In the genomic region with DNA sequence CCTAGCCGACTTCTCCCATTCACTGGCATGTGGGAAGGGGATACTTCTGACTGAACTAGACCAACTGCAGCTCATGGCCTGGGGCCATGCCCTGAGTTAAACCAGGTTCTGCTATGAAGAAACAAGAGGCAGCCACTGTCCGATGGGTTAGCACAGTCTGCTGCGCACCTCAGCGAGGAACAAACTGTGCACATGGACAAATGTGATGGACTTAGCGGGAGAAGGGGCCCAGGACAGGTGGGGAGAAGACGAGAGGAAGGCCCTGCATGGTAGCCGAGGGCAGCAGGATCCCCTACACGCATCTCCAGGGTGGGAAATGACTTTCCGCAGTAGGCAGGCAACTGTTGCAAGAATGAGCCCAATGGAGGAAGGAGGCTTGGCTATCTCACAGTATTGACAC, we compare ENCODE assay signal across 24 cellular contexts.
A peak's percentile ranks its signal among the peaks of the same experiment; 100 is the strongest.
DNase-seq lines count a peak whose midpoint lies in the region; ATAC-seq, FAIRE-seq and TF ChIP-seq lines count a peak whose summit lies in the region.
"Had no signal": no experiment of that assay in that cellular context is flagged by ENCODE, and none has a peak within 500 bp of the region (broad histone marks: within the 10 kb centered on the region; RNA-seq: fewer than 3 reads in every experiment).

No MANE protein-coding gene starts in this region.

- no peaks in the 10 kb centered on the region for H4K20me1 ChIP-seq in astrocyte (ENCODE audit: insufficient read depth, low read length)
- H4K20me1 ChIP-seq in H1 (replicated peaks in 1 of 2; ENCODE audit: control insufficient read depth in 1 of 2, insufficient read depth in 2 of 2, low read length in 2 of 2): no peaks in the 10 kb centered on the region

- no peaks in the 10 kb centered on the region for H3K79me1 ChIP-seq in H1 (ENCODE audit: low read depth, low read length)

- no peak for TF ChIP-seq RAD21 in H1 (IDR thresholded peaks at IDR 0.05 in 1 of 2, conservative IDR thresholded peaks at IDR 0.05 in 1 of 2; ENCODE audit: low read depth in 2 of 2, low read length in 2 of 2)

- H2AK5ac ChIP-seq in H1 (ENCODE audit: low read depth, low read length): no peak overlapping the region

- no peak overlapping the region for H4K8ac ChIP-seq in H1 (ENCODE audit: extremely low read depth, insufficient read depth, low read length)

- H3K27me3 Mint-ChIP-seq in CD14-positive monocyte (ENCODE audit: low read depth in 3 of 3) (peaks cover 0 to 5% (median 0%) of the 10 kb centered on the region in 3 donors), astrocyte (ENCODE audit: low read depth, unreplicated experiment) (peaks cover 44% of the 10 kb centered on the region)
- H3K27me3 Mint-ChIP-seq: CD4-positive, alpha-beta T cell had no signal

- H3K9ac ChIP-seq in astrocyte (ENCODE audit: low read length) (no peak overlapping the region), H1 (replicated peaks in 1 of 4; ENCODE audit: extremely low read depth in 1 of 4, low read depth in 3 of 4, low read length in 3 of 4) (no peak overlapping the region)
- H3K9ac ChIP-seq: BLaER1 had no signal

- H3K56ac ChIP-seq in H1 (replicated peaks; ENCODE audit: insufficient read length, low read depth, low read length): no peak overlapping the region

- TF ChIP-seq POLR2A in H1 (IDR thresholded peaks at IDR 0.05; ENCODE audit: control extremely low read depth in 1 of 2, low read depth in 2 of 2, low read length in 2 of 2) (no peak), suprapubic skin (IDR thresholded peaks at IDR 0.05) (no peak)

- peak overlapping the region; percentile 14; the same call in 1 of the 2 replicates for H2BK15ac ChIP-seq in H1 (ENCODE audit: low read length)

- no peak overlapping the region for H3K18ac ChIP-seq in H1 (ENCODE audit: extremely low read depth, low read length)

- no peak overlapping the region for H4K91ac ChIP-seq in H1 (replicated peaks; ENCODE audit: insufficient read length, low read length)

- H2AFZ ChIP-seq in astrocyte (ENCODE audit: low read depth, low read length): no peak overlapping the region
- no peak overlapping the region for H2AFZ ChIP-seq in H1 (ENCODE audit: low read length)

- H3K4me3 Mint-ChIP-seq in CD14-positive monocyte (no peak overlapping the region), astrocyte (ENCODE audit: unreplicated experiment) (peak overlapping the region; percentile 18)
- no peak overlapping the region for H3K4me3 Mint-ChIP-seq in stimulated activated effector memory CD8-positive, alpha-beta T cell treated with anti-CD3 and anti-CD28 coated beads, Interleukin-12 subunit alpha, Interleukin-12 subunit beta, amount 100 ng/mL, for 72 hours
- H3K4me3 Mint-ChIP-seq: CD4-positive, alpha-beta T cell; CD8-positive, alpha-beta T cell had no signal

- H3K9me3 Mint-ChIP-seq in CD14-positive monocyte (peaks cover 9 to 15% (median 13%) of the 10 kb centered on the region in 7 donors), astrocyte (ENCODE audit: unreplicated experiment) (peaks cover 11% of the 10 kb centered on the region)
- no peaks in the 10 kb centered on the region for H3K9me3 Mint-ChIP-seq in stimulated activated effector memory CD8-positive, alpha-beta T cell treated with anti-CD3 and anti-CD28 coated beads, Interleukin-12 subunit alpha, Interleukin-12 subunit beta, amount 100 ng/mL, for 72 hours
- H3K9me3 Mint-ChIP-seq: CD4-positive, alpha-beta T cell; CD8-positive, alpha-beta T cell had no signal

- H3K4me1 ChIP-seq in astrocyte (ENCODE audit: insufficient read depth, low read length): peaks cover 13% of the 10 kb centered on the region
- H3K4me1 ChIP-seq in H1 (replicated peaks in 1 of 4; ENCODE audit: control insufficient read depth in 3 of 4, insufficient read depth in 4 of 4, low read length in 3 of 4): peaks cover 0 to 6% (median 2%) of the 10 kb centered on the region in 4 experiments; a peak in 4 of 7 replicates
- peaks cover 15% of the 10 kb centered on the region for H3K4me1 ChIP-seq in suprapubic skin
- H3K4me1 ChIP-seq: BE2C had no signal

- intact Hi-C loops in CD14-positive monocyte (cut with micrococcal nuclease): loop anchor here (5.0 to 10.0 kb wide), 2 partner anchors 117 to 395 kb away; no protein-coding TSS in a partner anchor
- intact Hi-C loops in posterior vena cava (cut with DNase I): loop anchor here in 1 of 2 donors (10.0 kb wide), 1 partner anchor 387 kb away; no protein-coding TSS in a partner anchor

- H3K27me3 ChIP-seq in astrocyte (ENCODE audit: insufficient read depth, low read length): peaks cover 22% of the 10 kb centered on the region
- H3K27me3 ChIP-seq in H1 (replicated peaks in 1 of 4; ENCODE audit: control insufficient read depth in 3 of 4, extremely low read depth in 1 of 4, insufficient read depth in 3 of 4, low read length in 3 of 4): peaks cover 0 to 10% (median 5%) of the 10 kb centered on the region in 4 experiments; a peak in 4 of 7 replicates
- H3K27me3 ChIP-seq in suprapubic skin: no peaks in the 10 kb centered on the region
- H3K27me3 ChIP-seq: BE2C, BLaER1 had no signal

- DNase-seq in CD14-positive monocyte (ENCODE audit: low spot score) (no peak), astrocyte (ENCODE audit: low read depth) (no peak), H1 (ENCODE audit: low read depth in 1 of 2, low spot score in 2 of 2) (no peak), AG08395 (ENCODE audit: low spot score) (no peak), posterior vena cava (ENCODE audit: low spot score) (no peak), suprapubic skin (ENCODE audit: low spot score in 2 of 2) (no peak)
- no peak for DNase-seq in stimulated activated effector memory CD8-positive, alpha-beta T cell treated with anti-CD3 and anti-CD28 coated beads, Interleukin-12 subunit alpha, Interleukin-12 subunit beta, amount 100 ng/mL, for 72 hours (ENCODE audit: low spot score in 2 of 2)
- no peak for DNase-seq in stimulated activated naive CD8-positive, alpha-beta T cell treated with anti-CD3 and anti-CD28 coated beads, Interleukin-15, Interleukin-2, amounts not matched to agents 100 U/mL and 50 U/mL, for 24 hours
- DNase-seq: BE2C; CD4-positive, alpha-beta T cell; CD8-positive, alpha-beta T cell; DMS 273 treated with DMSO at 0.1 percent for 48 hours; DMS153; DMS79; DND-41; EL; GDM1 had no signal

- peak overlapping the region in 4 of 7 donors; percentile 27 to 80 (median 68) for H3K27ac Mint-ChIP-seq in CD14-positive monocyte
- no peak overlapping the region for H3K27ac Mint-ChIP-seq in astrocyte (ENCODE audit: unreplicated experiment)
- peak overlapping the region; percentile 23 for H3K27ac Mint-ChIP-seq in stimulated activated effector memory CD8-positive, alpha-beta T cell treated with anti-CD3 and anti-CD28 coated beads, Interleukin-12 subunit alpha, Interleukin-12 subunit beta, amount 100 ng/mL, for 72 hours
- H3K27ac Mint-ChIP-seq: CD4-positive, alpha-beta T cell; CD8-positive, alpha-beta T cell had no signal

- TF ChIP-seq CTCF in CD14-positive monocyte (IDR thresholded peaks at IDR 0.05) (no peak), astrocyte (IDR thresholded peaks at IDR 0.05; ENCODE audit: insufficient read depth, low read depth, low read length) (no peak), H1 (IDR thresholded peaks at IDR 0.05; ENCODE audit: control extremely low read depth in 1 of 3, insufficient read depth in 1 of 3, low read depth in 1 of 3, low read length in 3 of 3) (no peak), suprapubic skin (IDR thresholded peaks at IDR 0.05) (no peak)

- H3K9me3 ChIP-seq in astrocyte (ENCODE audit: insufficient read depth, low read depth, low read length) (no peaks in the 10 kb centered on the region), H1 (ENCODE audit: insufficient read depth in 2 of 2, low read depth in 1 of 2, low read length in 1 of 2) (no peaks in the 10 kb centered on the region), suprapubic skin (no peaks in the 10 kb centered on the region)
- H3K9me3 ChIP-seq: A549, BE2C, Caco-2 had no signal

- H3K4me2 ChIP-seq in astrocyte (ENCODE audit: low read length): no peak overlapping the region
- no peak overlapping the region for H3K4me2 ChIP-seq in H1 (ENCODE audit: insufficient read depth in 1 of 2, low read depth in 2 of 2, low read length in 2 of 2)
- H3K4me2 ChIP-seq: A549, BLaER1 had no signal

- POLR2A ChIA-PET in H1 (lab: Charles Lee; ENCODE audit: partially characterized antibody): no interaction called here

- no peak overlapping the region for H4K5ac ChIP-seq in H1 (ENCODE audit: insufficient read length, low read depth, low read length)

- FAIRE-seq in astrocyte (lab: Jason Lieb, UNC) (no peak), H1 (lab: Jason Lieb, UNC) (no peak)
- FAIRE-seq: A549, GM12878, GM12892, GM18507 had no signal

- H3K36me3 Mint-ChIP-seq in CD14-positive monocyte (peaks cover 63 to 72% of the 10 kb centered on the region in 2 donors), astrocyte (ENCODE audit: low read depth, unreplicated experiment) (peaks cover 2% of the 10 kb centered on the region)
- no peaks in the 10 kb centered on the region for H3K36me3 Mint-ChIP-seq in stimulated activated effector memory CD8-positive, alpha-beta T cell treated with anti-CD3 and anti-CD28 coated beads, Interleukin-12 subunit alpha, Interleukin-12 subunit beta, amount 100 ng/mL, for 72 hours

- H3K23me2 ChIP-seq in H1 (ENCODE audit: low read depth, low read length): no peaks in the 10 kb centered on the region

- no peak overlapping the region for H3K4ac ChIP-seq in H1 (replicated peaks; ENCODE audit: insufficient read length, low read depth, low read length)

- no peak overlapping the region for H3K14ac ChIP-seq in H1 (ENCODE audit: insufficient read length)

- no peak overlapping the region for H3K23ac ChIP-seq in H1 (ENCODE audit: insufficient read length)

- TF ChIP-seq EP300 in H1 (IDR thresholded peaks at IDR 0.05; ENCODE audit: borderline replicate concordance in 1 of 2, low read depth in 2 of 2, low read length in 2 of 2): no peak
- TF ChIP-seq EP300 in suprapubic skin (IDR thresholded peaks at IDR 0.05): no peak

- H2BK120ac ChIP-seq in H1 (replicated peaks; ENCODE audit: low read depth, low read length): no peak overlapping the region

- H2BK12ac ChIP-seq in H1 (ENCODE audit: low read depth, low read length): no peak overlapping the region; the same call in 1 of the 2 replicates

- H3K79me2 ChIP-seq in astrocyte (ENCODE audit: insufficient read depth, low read length): no peaks in the 10 kb centered on the region
- H3K79me2 ChIP-seq in H1 (ENCODE audit: control insufficient read depth in 1 of 2, insufficient read depth in 2 of 2, low read length in 2 of 2): no peaks in the 10 kb centered on the region

- H3K27ac ChIP-seq in astrocyte (ENCODE audit: low read depth, low read length): no peak overlapping the region
- no peak overlapping the region for H3K27ac ChIP-seq in H1 (ENCODE audit: low read depth, low read length)
- no peak overlapping the region for H3K27ac ChIP-seq in suprapubic skin
- H3K27ac ChIP-seq: 22Rv1, A549, BLaER1 had no signal

- no peak overlapping the region for H2BK20ac ChIP-seq in H1 (ENCODE audit: low read length)

- no peaks in the 10 kb centered on the region for H3K36me3 ChIP-seq in astrocyte (ENCODE audit: insufficient read depth, low read length)
- H3K36me3 ChIP-seq in H1 (ENCODE audit: control insufficient read depth in 2 of 4, insufficient read depth in 4 of 4, low read length in 3 of 4): no peaks in the 10 kb centered on the region; a peak in 1 of 8 replicates
- H3K36me3 ChIP-seq in suprapubic skin: no peaks in the 10 kb centered on the region
- H3K36me3 ChIP-seq: BE2C had no signal

- CTCF ChIA-PET in H1 (lab: Charles Lee; ENCODE audit: partially characterized antibody): interaction anchor here (0.6 to 8.6 kb wide), 12 partner anchors 9 to 768 kb away, joined by 3 to 107 read pairs (median 4); no protein-coding TSS in a partner anchor

- no peak for ATAC-seq in stimulated activated effector memory CD8-positive, alpha-beta T cell treated with anti-CD3 and anti-CD28 coated beads, Interleukin-12 subunit alpha, Interleukin-12 subunit beta, amount 100 ng/mL, for 72 hours
- no peak for ATAC-seq in stimulated activated naive CD8-positive, alpha-beta T cell treated with anti-CD3 and anti-CD28 coated beads, Interleukin-15, Interleukin-2, amounts not matched to agents 100 U/mL and 50 U/mL, for 24 hours
- ATAC-seq: A549; CD8-positive, alpha-beta T cell; GM12878 had no signal

- 93% methylated on average over 9 of the region's 9 CpGs; no CpG with 5 or more reads in 1 of the 2 experiments for WGBS in H1 (ENCODE audit: extremely low coverage in 1 of 2, insufficient coverage in 1 of 2, insufficient read length in 1 of 2, insufficient replicate concordance in 2 of 2, low coverage in 1 of 2, low lambda C conversion rate in 2 of 2, missing lambda C conversion rate in 1 of 2), 2 experiments
- 96% methylated on average over 9 of the region's 9 CpGs for WGBS in suprapubic skin

- no peak overlapping the region for H2BK5ac ChIP-seq in H1 (ENCODE audit: low read depth, low read length)

- H3K4me3 ChIP-seq in astrocyte (ENCODE audit: insufficient read depth, low read depth, low read length) (no peak overlapping the region), H1 (ENCODE audit: extremely low read depth in 1 of 4, insufficient read depth in 2 of 4, low read depth in 3 of 4, low read length in 4 of 4) (no peak overlapping the region), suprapubic skin (no peak overlapping the region)
- H3K4me3 ChIP-seq: A549, BLaER1, GM12878 had no signal

- H3K4me1 Mint-ChIP-seq in CD14-positive monocyte: peaks cover 39% of the 10 kb centered on the region
- H3K4me1 Mint-ChIP-seq in astrocyte (ENCODE audit: low read depth, unreplicated experiment): peaks cover 11% of the 10 kb centered on the region
- H3K4me1 Mint-ChIP-seq in stimulated activated effector memory CD8-positive, alpha-beta T cell treated with anti-CD3 and anti-CD28 coated beads, Interleukin-12 subunit alpha, Interleukin-12 subunit beta, amount 100 ng/mL, for 72 hours: peaks cover 18% of the 10 kb centered on the region
